8 cellular contexts compared by ENCODE assay signal in genomic region chr1:16626409-16626983, GRCh38. TPM values are rescaled to one million over a fixed set of nuclear protein-coding genes. Genes with fewer than 3 reads are reported as not detected.
DNase-seq lines count a peak whose midpoint lies in the region; ATAC-seq, FAIRE-seq and TF ChIP-seq lines count a peak whose summit lies in the region.
"Not testable (repeated sequence)": the region's sequence is repeated elsewhere in the genome, so short reads cannot be mapped to it uniquely, and the experiment has no call there.
"Had no signal": no experiment of that assay in that cellular context is flagged by ENCODE, and none has a peak within 500 bp of the region (broad histone marks: within the 10 kb centered on the region; RNA-seq: fewer than 3 reads in every experiment).

No MANE protein-coding gene starts in this region.

- not testable (repeated sequence) for H3K9me2 ChIP-seq in SK-N-SH

- H3K79me1 ChIP-seq in H1 (ENCODE audit: low read depth, low read length): not testable (repeated sequence)

- H3K79me2 ChIP-seq in SK-N-SH (ENCODE audit: insufficient read depth); H1 (ENCODE audit: control insufficient read depth in 1 of 2, insufficient read depth in 2 of 2, low read length in 2 of 2): not testable (repeated sequence)

- H3K23me2 ChIP-seq in H1 (ENCODE audit: low read depth, low read length): not testable (repeated sequence)

- CTCF ChIA-PET in SK-N-SH (lab: Yijun Ruan, JAX): interaction anchor here (1.5 to 7.4 kb wide), 3 partner anchors 8 to 14 kb away, joined by 6 to 130 read pairs (median 22); partner anchors contain the start of gene NBPF1
- CTCF ChIA-PET in H1 (lab: Charles Lee; ENCODE audit: partially characterized antibody): interaction anchor here (0.9 to 20.3 kb wide), 19 partner anchors 8 to 350 kb away, joined by 3 to 611 read pairs (median 10); partner anchors contain the start of genes CROCC and NBPF1

- not testable (repeated sequence) for H3K4me1 Mint-ChIP-seq in CD14-positive monocyte
- H3K4me1 Mint-ChIP-seq in stimulated activated effector memory CD8-positive, alpha-beta T cell treated with anti-CD3 and anti-CD28 coated beads, Interleukin-12 subunit alpha, Interleukin-12 subunit beta, amount 100 ng/mL, for 72 hours: peaks cover 15% of the 10 kb centered on the region

- POLR2A ChIA-PET in SK-N-SH (lab: Yijun Ruan, JAX) (interaction anchor here (0.6 kb wide), 1 partner anchor 13 kb away, joined by 3 read pairs; no protein-coding TSS in a partner anchor), H1 (lab: Charles Lee; ENCODE audit: partially characterized antibody) (interaction anchor here (0.7 to 1.3 kb wide), 3 partner anchors 9 to 273 kb away, joined by 3 read pairs; no protein-coding TSS in a partner anchor)

- not testable (repeated sequence) for H4K91ac ChIP-seq in H1 (replicated peaks; ENCODE audit: insufficient read length, low read length)

- TF ChIP-seq EP300 in SK-N-SH (IDR thresholded peaks at IDR 0.05; ENCODE audit: borderline replicate concordance in 1 of 2, low read depth in 1 of 2, low read length in 1 of 2); H1 (IDR thresholded peaks at IDR 0.05; ENCODE audit: borderline replicate concordance in 1 of 2, low read depth in 2 of 2, low read length in 2 of 2): not testable (repeated sequence)

- not testable (repeated sequence) for H2BK20ac ChIP-seq in H1 (ENCODE audit: low read length)

- not testable (repeated sequence) for TF ChIP-seq POLR2A in H1 (IDR thresholded peaks at IDR 0.05; ENCODE audit: control extremely low read depth in 1 of 2, low read depth in 2 of 2, low read length in 2 of 2)

- not testable (repeated sequence) for TF ChIP-seq RAD21 in SK-N-SH (IDR thresholded peaks at IDR 0.05; ENCODE audit: low read length); H1 (IDR thresholded peaks at IDR 0.05 in 1 of 2, conservative IDR thresholded peaks at IDR 0.05 in 1 of 2; ENCODE audit: low read depth in 2 of 2, low read length in 2 of 2)

- H3K56ac ChIP-seq in H1 (replicated peaks; ENCODE audit: insufficient read length, low read depth, low read length): not testable (repeated sequence)

- not testable (repeated sequence) for H3K27me3 Mint-ChIP-seq in CD14-positive monocyte (ENCODE audit: low read depth in 3 of 3)

- H3K4me3 ChIP-seq in SK-N-SH (ENCODE audit: low read depth in 2 of 2, low read length in 1 of 2); H1 (ENCODE audit: extremely low read depth in 1 of 4, insufficient read depth in 2 of 4, low read depth in 3 of 4, low read length in 4 of 4); mucosa of descending colon: not testable (repeated sequence)

- not testable (repeated sequence) for H4K5ac ChIP-seq in H1 (ENCODE audit: insufficient read length, low read depth, low read length)

- H3K4ac ChIP-seq in H1 (replicated peaks; ENCODE audit: insufficient read length, low read depth, low read length): not testable (repeated sequence)

- H3K27ac ChIP-seq in SK-N-SH (ENCODE audit: low read depth in 2 of 2, low read length in 1 of 2); H1 (ENCODE audit: low read depth, low read length): not testable (repeated sequence)

- not testable (repeated sequence) for H3K27me3 ChIP-seq in SK-N-SH (ENCODE audit: insufficient read depth); H1 (replicated peaks in 1 of 4; ENCODE audit: control insufficient read depth in 3 of 4, extremely low read depth in 1 of 4, insufficient read depth in 3 of 4, low read length in 3 of 4)

- H3K4me1 ChIP-seq in SK-N-SH (ENCODE audit: control insufficient read depth in 1 of 2, insufficient read depth in 2 of 2, low read depth in 1 of 2, low read length in 1 of 2); H1 (replicated peaks in 1 of 4; ENCODE audit: control insufficient read depth in 3 of 4, insufficient read depth in 4 of 4, low read length in 3 of 4): not testable (repeated sequence)
- peaks cover 19% of the 10 kb centered on the region for H3K4me1 ChIP-seq in mucosa of descending colon (ENCODE audit: low read depth)

- not testable (repeated sequence) for H4K20me1 ChIP-seq in SK-N-SH (ENCODE audit: insufficient read depth); H1 (replicated peaks in 1 of 2; ENCODE audit: control insufficient read depth in 1 of 2, insufficient read depth in 2 of 2, low read length in 2 of 2)

- H3K27ac Mint-ChIP-seq in CD14-positive monocyte: not testable (repeated sequence)
- H3K27ac Mint-ChIP-seq in stimulated activated effector memory CD8-positive, alpha-beta T cell treated with anti-CD3 and anti-CD28 coated beads, Interleukin-12 subunit alpha, Interleukin-12 subunit beta, amount 100 ng/mL, for 72 hours: peak overlapping the region; percentile 3

- not testable (repeated sequence) for H2AK5ac ChIP-seq in H1 (ENCODE audit: low read depth, low read length)

- intact Hi-C loops in CD14-positive monocyte (cut with micrococcal nuclease); left ventricle myocardium superior (cut with micrococcal nuclease); mucosa of descending colon (cut with DNase I, micrococcal nuclease): not testable (repeated sequence)

- peak overlapping the region; percentile 3; the same call in 1 of the 2 replicates for H2BK5ac ChIP-seq in H1 (ENCODE audit: low read depth, low read length)

- peaks cover 18 to 47% of the 10 kb centered on the region in 2 experiments for H3K36me3 ChIP-seq in SK-N-SH (replicated peaks in 1 of 2; ENCODE audit: control insufficient read depth in 1 of 2, insufficient read depth in 2 of 2, low read length in 1 of 2)
- peaks cover 3 to 23% (median 13%) of the 10 kb centered on the region in 4 experiments; a peak in 4 of 8 replicates for H3K36me3 ChIP-seq in H1 (ENCODE audit: control insufficient read depth in 2 of 4, insufficient read depth in 4 of 4, low read length in 3 of 4)
- H3K36me3 ChIP-seq in mucosa of descending colon (ENCODE audit: low read depth): peaks cover 18% of the 10 kb centered on the region

- not testable (repeated sequence) for TF ChIP-seq CTCF in CD14-positive monocyte (IDR thresholded peaks at IDR 0.05); SK-N-SH (IDR thresholded peaks at IDR 0.05); H1 (IDR thresholded peaks at IDR 0.05; ENCODE audit: control extremely low read depth in 1 of 3, insufficient read depth in 1 of 3, low read depth in 1 of 3, low read length in 3 of 3); mucosa of descending colon (IDR thresholded peaks at IDR 0.05)

- H3F3A ChIP-seq in SK-N-SH (replicated peaks; ENCODE audit: insufficient read depth): not testable (repeated sequence)

- H3K4me3 Mint-ChIP-seq in CD14-positive monocyte; stimulated activated effector memory CD8-positive, alpha-beta T cell treated with anti-CD3 and anti-CD28 coated beads, Interleukin-12 subunit alpha, Interleukin-12 subunit beta, amount 100 ng/mL, for 72 hours: not testable (repeated sequence)

- H3K9ac ChIP-seq in SK-N-SH; H1 (replicated peaks in 1 of 4; ENCODE audit: extremely low read depth in 1 of 4, low read depth in 3 of 4, low read length in 3 of 4): not testable (repeated sequence)

- DNase-seq in CD14-positive monocyte (ENCODE audit: low spot score) (peak; percentile 61), SK-N-SH (peak; percentile 33), H1 (ENCODE audit: low read depth in 1 of 2, low spot score in 2 of 2) (peak in 1 of 2 experiments; percentile 66), mucosa of descending colon (peak in 2 of 3 donors; percentile 29 to 30)
- DNase-seq in activated naive CD4-positive, alpha-beta T cell treated with Interleukin-2 at 50 U/mL for 16 hours: peak; percentile 1
- DNase-seq in left ventricle myocardium superior: not testable (repeated sequence)
- peak in 1 of 2 donors; percentile 55 for DNase-seq in stimulated activated effector memory CD8-positive, alpha-beta T cell treated with anti-CD3 and anti-CD28 coated beads, Interleukin-12 subunit alpha, Interleukin-12 subunit beta, amount 100 ng/mL, for 72 hours (ENCODE audit: low spot score in 2 of 2)

- H3K9me3 ChIP-seq in SK-N-SH; H1 (ENCODE audit: insufficient read depth in 2 of 2, low read depth in 1 of 2, low read length in 1 of 2); mucosa of descending colon: not testable (repeated sequence)

- H2BK15ac ChIP-seq in H1 (ENCODE audit: low read length): not testable (repeated sequence)

- H3K4me2 ChIP-seq in SK-N-SH; H1 (ENCODE audit: insufficient read depth in 1 of 2, low read depth in 2 of 2, low read length in 2 of 2): not testable (repeated sequence)

- not testable (repeated sequence) for FAIRE-seq in H1 (lab: Jason Lieb, UNC)

- H3K14ac ChIP-seq in H1 (ENCODE audit: insufficient read length): not testable (repeated sequence)

- H3K18ac ChIP-seq in H1 (ENCODE audit: extremely low read depth, low read length): not testable (repeated sequence)

- H2AFZ ChIP-seq in SK-N-SH (ENCODE audit: low read depth); H1 (ENCODE audit: low read length): not testable (repeated sequence)

- H3K36me3 Mint-ChIP-seq in CD14-positive monocyte: peaks cover 43 to 61% of the 10 kb centered on the region in 2 donors
- peaks cover 42% of the 10 kb centered on the region for H3K36me3 Mint-ChIP-seq in stimulated activated effector memory CD8-positive, alpha-beta T cell treated with anti-CD3 and anti-CD28 coated beads, Interleukin-12 subunit alpha, Interleukin-12 subunit beta, amount 100 ng/mL, for 72 hours

- H3K23ac ChIP-seq in H1 (ENCODE audit: insufficient read length): not testable (repeated sequence)

- ATAC-seq in left ventricle myocardium superior: peak; percentile 2
- not testable (repeated sequence) for ATAC-seq in mucosa of descending colon; stimulated activated effector memory CD8-positive, alpha-beta T cell treated with anti-CD3 and anti-CD28 coated beads, Interleukin-12 subunit alpha, Interleukin-12 subunit beta, amount 100 ng/mL, for 72 hours

- H2BK12ac ChIP-seq in H1 (ENCODE audit: low read depth, low read length): not testable (repeated sequence)

- 86% methylated on average over 14 of the region's 15 CpGs for WGBS in SK-N-SH (ENCODE audit: low lambda C conversion rate)
- 85% methylated on average over 15 of the region's 15 CpGs; no CpG with 5 or more reads in 1 of the 2 experiments for WGBS in H1 (ENCODE audit: extremely low coverage in 1 of 2, insufficient coverage in 1 of 2, insufficient read length in 1 of 2, insufficient replicate concordance in 2 of 2, low coverage in 1 of 2, low lambda C conversion rate in 2 of 2, missing lambda C conversion rate in 1 of 2), 2 experiments

- not testable (repeated sequence) for H2BK120ac ChIP-seq in H1 (replicated peaks; ENCODE audit: low read depth, low read length)

- peak overlapping the region; percentile 7; the same call in 1 of the 2 replicates for H4K8ac ChIP-seq in H1 (ENCODE audit: extremely low read depth, insufficient read depth, low read length)

- not testable (repeated sequence) for H3K9me3 Mint-ChIP-seq in CD14-positive monocyte; stimulated activated effector memory CD8-positive, alpha-beta T cell treated with anti-CD3 and anti-CD28 coated beads, Interleukin-12 subunit alpha, Interleukin-12 subunit beta, amount 100 ng/mL, for 72 hours

RNA-seq across cellular contexts. Expression of gene NBPF1, which starts 13.1 kb away (rescaled TPM):
- polyA plus RNA-seq in CD14-positive monocyte (1 to 10 TPM; 2.6 to 4.3 TPM), SK-N-SH (2012; rRNA removed) (29.8 and 39.7 TPM in 2 replicates), H1 (2011; rRNA removed) (8.5 and 9.6 TPM in 2 replicates)
- 27.4 and 29.8 TPM in 2 replicates for polyA plus RNA-seq in SK-N-SH (2012; cell fraction: cytosol; rRNA removed)
- polyA plus RNA-seq in SK-N-SH (2012; cell fraction: nucleus; rRNA removed): 42.5 and 61.4 TPM in 2 replicates
- 19.3 and 19.4 TPM in 2 replicates for total RNA-seq in H1 (2021; fragmentation: NEBNext Ultra II Directional; extraction: Animal tissue kit (Norgen Biotek cat#: 25700))
- 11.5 TPM for polyA plus RNA-seq in H1 (2011; cell fraction: cytosol; rRNA removed)
- 22.9 TPM for polyA plus RNA-seq in H1 (2011; cell fraction: nucleus; rRNA removed)
- 7.7 to 13.2 TPM (median 11.1 TPM) in 4 replicates for polyA plus RNA-seq in H1 (2012, experiment 1 of 2)
- 3.1 TPM for polyA plus RNA-seq in H1 (2012, experiment 2 of 2)
- polyA plus RNA-seq in H1 (2013, experiment 1 of 2): 10.8 TPM
- 9.8 TPM for polyA plus RNA-seq in H1 (2013, experiment 2 of 2)
- 22.4 and 27.2 TPM in 2 replicates for polyA minus RNA-seq in H1 (2011; rRNA and poly(A)+ RNA removed)
- 8.9 TPM for polyA minus RNA-seq in H1 (2011; cell fraction: cytosol; rRNA and poly(A)+ RNA removed)
- polyA minus RNA-seq in H1 (2011; cell fraction: nucleus; rRNA and poly(A)+ RNA removed): 48.6 TPM
- total RNA-seq in left ventricle myocardium superior (12.2 TPM), mucosa of descending colon (100 to 1,000 TPM in 2 of 3 donors, 10 to 100 TPM in 1; 80.2 to 169 (median 104) TPM)

RNA-seq across cellular contexts. Expression of gene RNU1-3, which starts 40.3 kb away (rescaled TPM):
- polyA plus RNA-seq in CD14-positive monocyte (not detected), SK-N-SH (2012; rRNA removed) (not detected in 2 replicates), H1 (2011; rRNA removed) (under 0.01 and 145 TPM in 2 replicates)
- polyA plus RNA-seq in SK-N-SH (2012; cell fraction: cytosol; rRNA removed): not detected in 2 replicates
- polyA plus RNA-seq in SK-N-SH (2012; cell fraction: nucleus; rRNA removed): not detected in 2 replicates
- 1,303 and 1,497 TPM in 2 replicates for total RNA-seq in H1 (2021; fragmentation: NEBNext Ultra II Directional; extraction: Animal tissue kit (Norgen Biotek cat#: 25700))
- under 0.01 TPM for polyA plus RNA-seq in H1 (2011; cell fraction: cytosol; rRNA removed)
- polyA plus RNA-seq in H1 (2011; cell fraction: nucleus; rRNA removed): under 0.01 TPM
- 20.3 to 94.3 TPM in 2 of 4 replicates, not detected in the others for polyA plus RNA-seq in H1 (2012, experiment 1 of 2)
- not detected for polyA plus RNA-seq in H1 (2012, experiment 2 of 2)
- polyA plus RNA-seq in H1 (2013, experiment 1 of 2): not detected
- polyA plus RNA-seq in H1 (2013, experiment 2 of 2): not detected
- polyA minus RNA-seq in H1 (2011; rRNA and poly(A)+ RNA removed): 10,411 and 22,262 TPM in 2 replicates
- polyA minus RNA-seq in H1 (2011; cell fraction: cytosol; rRNA and poly(A)+ RNA removed): 63,669 TPM
- polyA minus RNA-seq in H1 (2011; cell fraction: nucleus; rRNA and poly(A)+ RNA removed): 43,973 TPM
- total RNA-seq in left ventricle myocardium superior (4,234 TPM), mucosa of descending colon (1,000 to 10,000 TPM; 2,195 to 6,222 (median 2,378) TPM)
- total RNA-seq: H4 had no signal
